In the genomic region with DNA sequence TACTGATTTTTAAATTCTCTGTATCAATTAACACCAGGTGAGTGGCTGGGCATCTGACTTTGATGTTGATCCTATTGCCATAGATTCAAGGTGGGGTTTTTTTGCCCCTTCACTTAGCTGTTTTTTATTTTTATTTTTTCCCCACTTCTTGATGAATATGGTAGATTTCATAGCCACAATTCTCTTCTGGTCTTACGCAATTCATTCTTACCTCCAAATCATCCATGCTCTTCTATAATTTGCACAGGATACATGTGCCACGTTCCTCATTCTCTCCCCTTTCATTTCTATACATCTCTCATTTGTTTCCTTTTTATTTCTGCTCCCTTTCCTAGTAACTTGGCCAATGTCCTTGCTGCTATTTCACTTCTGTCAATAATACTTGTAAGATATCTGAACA, we compare ENCODE assay signal across 27 cellular contexts. TPM values are rescaled to one million over a fixed set of nuclear protein-coding genes. Genes with fewer than 3 reads are reported as not detected.
"Had no signal": no experiment of that assay in that cellular context is flagged by ENCODE, and none has a peak within 500 bp of the region (broad histone marks: within the 10 kb centered on the region; RNA-seq: fewer than 3 reads in every experiment).

No MANE protein-coding gene starts in this region.

- H3K4me1 ChIP-seq: colonic mucosa, esophagus squamous epithelium, gastrocnemius medialis, heart right ventricle, left lung, lower lobe of right lung had no signal

- FAIRE-seq: islet of Langerhans, keratinocyte had no signal

- H3K27ac ChIP-seq: colonic mucosa, epithelial cell of prostate, esophagus squamous epithelium, gastrocnemius medialis, heart right ventricle, left lung, lower lobe of right lung had no signal

- H3K4me3 ChIP-seq: colonic mucosa, esophagus squamous epithelium, gastrocnemius medialis, heart right ventricle, left lung, lower lobe of right lung had no signal

- H3K9me3 ChIP-seq: colonic mucosa, esophagus squamous epithelium, gastrocnemius medialis, left lung, lower lobe of right lung had no signal

- ATAC-seq: effector memory CD8-positive, alpha-beta T cell; esophagus mucosa; gastrocnemius medialis; heart right ventricle; left cardiac atrium; left lung; left ventricle myocardium superior; lower lobe of right lung had no signal

- H3K27me3 ChIP-seq: colonic mucosa, esophagus squamous epithelium, gastrocnemius medialis, heart right ventricle had no signal

- DNase-seq: colonic mucosa; cortex of kidney; effector CD8-positive, alpha-beta T cell; effector memory CD8-positive, alpha-beta T cell; endodermal cell; erythroblast; esophagus squamous epithelium; foreskin fibroblast; foreskin melanocyte; gastrocnemius medialis; glutamatergic neuron; head of caudate nucleus; heart right ventricle; hippocampal formation; left cardiac atrium; left lung; left ventricle myocardium superior; lower lobe of right lung; mesenchymal stem cell had no signal

- H3K36me3 ChIP-seq: colonic mucosa, esophagus squamous epithelium, gastrocnemius medialis, heart right ventricle, left lung, lower lobe of right lung had no signal

RNA-seq across cellular contexts. Expression of a gene that starts 14.9 kb away (rescaled TPM):
- total RNA-seq: colonic mucosa, dermis microvascular lymphatic vessel endothelial cell, gastrocnemius medialis, glomerular endothelial cell, heart right ventricle, left cardiac atrium, left lung, left ventricle myocardium superior, lung microvascular endothelial cell, mononuclear cell had no signal
- polyA plus RNA-seq: keratinocyte had no signal
